Comparison of ENCODE assay signal across 10 cellular contexts in genomic region chr16:26569793-26570192, GRCh38.
DNase-seq lines count a peak whose midpoint lies in the region; ATAC-seq, FAIRE-seq and TF ChIP-seq lines count a peak whose summit lies in the region.
"Had no signal": no experiment of that assay in that cellular context is flagged by ENCODE, and none has a peak within 500 bp of the region (broad histone marks: within the 10 kb centered on the region; RNA-seq: fewer than 3 reads in every experiment).

No MANE protein-coding gene starts in this region.

- ATAC-seq in Panc1 (peak; percentile 82), GM19455 (IDR thresholded peaks at IDR 0.05; ENCODE audit: unreplicated experiment) (no peak), GM21390 (IDR thresholded peaks at IDR 0.05; ENCODE audit: unreplicated experiment) (no peak), HG03457 (IDR thresholded peaks at IDR 0.05; ENCODE audit: unreplicated experiment) (no peak)

- H3K4me1 ChIP-seq in GM23248 (ENCODE audit: insufficient read depth) (no peaks in the 10 kb centered on the region), Panc1 (ENCODE audit: control insufficient read depth, insufficient read depth, low read length) (no peaks in the 10 kb centered on the region)
- H3K4me1 ChIP-seq: ascending aorta had no signal

- no peak overlapping the region for H3K27ac ChIP-seq in GM23248
- H3K27ac ChIP-seq in Panc1 (ENCODE audit: low read length): no peak overlapping the region
- H3K27ac ChIP-seq: ascending aorta, SK-N-MC had no signal

- H4K20me1 ChIP-seq in GM23248 (ENCODE audit: insufficient read depth): no peaks in the 10 kb centered on the region

- H3K9me2 ChIP-seq in GM23248 (ENCODE audit: insufficient read depth): no peaks in the 10 kb centered on the region

- no peak overlapping the region for H2AFZ ChIP-seq in GM23248

- in situ Hi-C loops in GM23248 (cut with MboI) (no loop called here), Panc1 (cut with HindIII; ENCODE audit: low pct_unique_long_range_greater_than_20kb, low sequenced_read_pairs) (no loop called here)

- H3K4me3 ChIP-seq in GM23248 (no peak overlapping the region), Panc1 (ENCODE audit: low read depth in 2 of 2, low read length in 2 of 2) (no peak overlapping the region)
- H3K4me3 ChIP-seq: ascending aorta, SK-N-MC had no signal

- no TSS peak for BruUV-seq in Panc1 (replicated peaks; lab: Mats Ljungman, UMichigan)

- TF ChIP-seq CTCF in D721Med (IDR thresholded peaks at IDR 0.05; ENCODE audit: insufficient read depth, missing control alignments): peak; percentile 55
- TF ChIP-seq CTCF in Panc1 (IDR thresholded peaks at IDR 0.05): peak; percentile 62

- CTCF ChIA-PET in Panc1 (lab: Charles Lee): interaction anchor here (1.3 kb wide), 1 partner anchor 540 kb away, joined by 11 read pairs; no protein-coding TSS in a partner anchor

- POLR2A ChIA-PET in Panc1 (lab: Charles Lee): no interaction called here

- H3F3A ChIP-seq in GM23248 (ENCODE audit: insufficient read depth): no peaks in the 10 kb centered on the region

- intact Hi-C loops in Panc1 (cut with micrococcal nuclease; ENCODE audit: unreplicated experiment): no loop called here

- no peaks in the 10 kb centered on the region for H3K9me3 ChIP-seq in GM23248 (ENCODE audit: low read depth)
- no peaks in the 10 kb centered on the region for H3K9me3 ChIP-seq in Panc1 (ENCODE audit: control insufficient read depth, insufficient read depth, low read depth, low read length)
- H3K9me3 ChIP-seq: ascending aorta had no signal

- H3K79me2 ChIP-seq in GM23248 (ENCODE audit: insufficient read depth): no peaks in the 10 kb centered on the region

- H3K9ac ChIP-seq in GM23248: no peak overlapping the region

- H3K27me3 ChIP-seq in GM23248 (replicated peaks; ENCODE audit: insufficient read depth): no peaks in the 10 kb centered on the region; the same call in 1 of the 2 replicates
- no peaks in the 10 kb centered on the region for H3K27me3 ChIP-seq in Panc1 (ENCODE audit: control insufficient read depth, insufficient read depth, low read length)
- H3K27me3 ChIP-seq: ascending aorta had no signal

- no peaks in the 10 kb centered on the region for H3K36me3 ChIP-seq in GM23248 (ENCODE audit: low read depth)
- H3K36me3 ChIP-seq in Panc1 (ENCODE audit: control insufficient read depth, insufficient read depth, low read length): no peaks in the 10 kb centered on the region
- H3K36me3 ChIP-seq: ascending aorta had no signal

- FAIRE-seq in D721Med (lab: Jason Lieb, UNC): no peak

- DNase-seq in D721Med (ENCODE audit: insufficient read length, low spot score): no peak
- peak; percentile 19 for DNase-seq in GM23248
- DNase-seq in Panc1 (ENCODE audit: low read depth, low spot score): peak; percentile 7
- peak; percentile 32 for DNase-seq in iPS-NIHi7 (ENCODE audit: extremely low spot score)
- DNase-seq in HuH-7.5 (ENCODE audit: low spot score): no peak

- no peak overlapping the region for H3K4me2 ChIP-seq in GM23248 (ENCODE audit: unreplicated experiment)

Comparison
In these comparisons a context has a peak if more than half of its experiments do, and no peak if none do; other contexts are left out.
1. DNase-seq: peak in GM23248 (single experiment), Panc1 (single experiment) and iPS-NIHi7 (single experiment); none in D721Med (single experiment) and HuH-7.5 (single experiment).